Comparison of ENCODE assay signal across 1 cellular context in the genomic region with DNA sequence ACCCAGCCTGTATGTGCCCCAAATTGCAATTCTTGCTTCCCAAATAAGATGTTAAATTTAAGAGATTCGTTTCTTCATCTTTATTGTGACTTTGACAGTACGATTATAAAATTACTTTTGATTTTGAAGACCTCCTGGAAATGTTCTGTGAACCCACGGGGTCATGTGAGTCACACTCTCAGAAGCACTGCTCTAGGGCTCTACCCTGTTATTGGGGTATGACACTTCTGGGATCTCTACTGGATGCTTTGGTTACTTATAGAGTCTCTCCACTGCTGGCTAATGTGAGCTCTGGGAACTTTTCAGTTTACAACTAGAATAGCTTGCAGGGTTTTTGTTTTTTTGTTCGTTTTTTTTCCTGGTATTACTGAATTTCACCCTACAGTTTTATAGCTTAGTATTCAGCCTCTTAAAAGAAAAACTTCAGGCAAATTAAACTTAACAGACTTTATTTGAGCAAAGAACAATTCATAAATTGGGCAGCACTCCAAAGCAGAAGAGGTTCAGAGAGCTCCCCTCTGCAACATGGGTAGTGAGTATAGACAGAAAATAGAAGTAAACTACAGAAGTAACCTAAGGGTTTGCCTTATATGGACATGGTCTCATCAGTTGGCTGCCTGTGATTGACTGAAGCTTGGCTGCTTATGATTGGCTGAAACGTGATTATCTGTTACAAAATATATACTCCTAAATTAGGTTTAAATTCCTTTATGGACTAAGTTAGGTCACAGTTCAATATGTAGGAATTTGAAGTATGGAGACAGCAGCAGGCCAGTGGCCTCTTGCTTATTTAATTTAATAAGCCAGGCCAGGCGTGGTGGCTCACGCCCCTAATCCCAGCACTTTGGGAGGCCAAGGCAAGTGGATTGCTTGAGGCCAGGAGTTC.
TF ChIP-seq lines count a peak whose summit lies in the region.

No MANE protein-coding gene starts in this region.

TF ChIP-seq in HepG2, 621 proteins besides CTCF, POLR2A, EP300 and RAD21:
- TF ChIP-seq SRF (IDR thresholded peaks at IDR 0.05; ENCODE audit: low read depth, low read length) (peak; percentile 85), MTA1 (CRISPR knock-in tag; IDR thresholded peaks at IDR 0.05; ENCODE audit: borderline replicate concordance) (no peak)
